In genomic region chr4:184097815-184098214, GRCh38 we compare ENCODE assay signal across 18 cellular contexts.
DNase-seq lines count a peak whose midpoint lies in the region; ATAC-seq lines count a peak whose summit lies in the region.
"Had no signal": no experiment of that assay in that cellular context is flagged by ENCODE, and none has a peak within 500 bp of the region (broad histone marks: within the 10 kb centered on the region; RNA-seq: fewer than 3 reads in every experiment).

No MANE protein-coding gene starts in this region.

- H3K27me3 Mint-ChIP-seq in activated CD4-positive, alpha-beta T cell treated with anti-CD3 and anti-CD28 coated beads for 36 hours, result peaks cover 15% of the 10 kb centered on the region
- peaks cover 7% of the 10 kb centered on the region in 2 donors for H3K27me3 Mint-ChIP-seq in natural killer cell treated with Interleukin-12 subunit alpha and Interleukin-12 subunit beta and Interleukin-15 and Interleukin-18, amount 100 ng/mL, for 72 hours

- no peak for ATAC-seq in activated CD4-positive, alpha-beta T cell treated with anti-CD3 and anti-CD28 coated beads for 36 hours
- no peak for ATAC-seq in natural killer cell treated with Interleukin-12 subunit alpha and Interleukin-12 subunit beta and Interleukin-15 and Interleukin-18, amount 100 ng/mL, for 72 hours
- ATAC-seq: HCT116 had no signal

- H3K9ac ChIP-seq in ES-I3 (ENCODE audit: low read depth, low read length), result peak overlapping the region; percentile 32; the same call in 1 of the 2 replicates
- H3K9ac ChIP-seq: BLaER1 treated with 17β-estradiol and CSF1 and Interleukin-3, amounts not matched to agents 10 nM and 100 nM had no signal

- H3K36me3 Mint-ChIP-seq in activated CD4-positive, alpha-beta T cell treated with anti-CD3 and anti-CD28 coated beads for 36 hours (ENCODE audit: low read depth), result no peaks in the 10 kb centered on the region
- H3K36me3 Mint-ChIP-seq in natural killer cell treated with Interleukin-12 subunit alpha and Interleukin-12 subunit beta and Interleukin-15 and Interleukin-18, amount 100 ng/mL, for 72 hours, result no peaks in the 10 kb centered on the region

- no peaks in the 10 kb centered on the region for H3K4me1 ChIP-seq in ES-I3 (ENCODE audit: insufficient read depth, low read length)

- peak overlapping the region; percentile 14 for H3K27ac ChIP-seq in angular gyrus (ENCODE audit: low read depth, low read length)
- H3K27ac ChIP-seq: BLaER1 treated with 17β-estradiol and CSF1 and Interleukin-3, amounts not matched to agents 10 nM and 100 nM had no signal

- H3K4me3 Mint-ChIP-seq in activated CD4-positive, alpha-beta T cell treated with anti-CD3 and anti-CD28 coated beads for 36 hours, result peak overlapping the region; percentile 58
- H3K4me3 Mint-ChIP-seq in natural killer cell treated with Interleukin-12 subunit alpha and Interleukin-12 subunit beta and Interleukin-15 and Interleukin-18, amount 100 ng/mL, for 72 hours, result peak overlapping the region; percentile 59

- H3K9me3 Mint-ChIP-seq in activated CD4-positive, alpha-beta T cell treated with anti-CD3 and anti-CD28 coated beads for 36 hours (ENCODE audit: low read depth), result no peaks in the 10 kb centered on the region
- no peaks in the 10 kb centered on the region for H3K9me3 Mint-ChIP-seq in natural killer cell treated with Interleukin-12 subunit alpha and Interleukin-12 subunit beta and Interleukin-15 and Interleukin-18, amount 100 ng/mL, for 72 hours

- peaks cover 3% of the 10 kb centered on the region for H3K4me1 Mint-ChIP-seq in activated CD4-positive, alpha-beta T cell treated with anti-CD3 and anti-CD28 coated beads for 36 hours
- H3K4me1 Mint-ChIP-seq in natural killer cell treated with Interleukin-12 subunit alpha and Interleukin-12 subunit beta and Interleukin-15 and Interleukin-18, amount 100 ng/mL, for 72 hours (ENCODE audit: low read depth in 2 of 2), result peaks cover 3 to 5% of the 10 kb centered on the region in 2 donors

- intact Hi-C loops in activated CD4-positive, alpha-beta T cell treated with anti-CD3 and anti-CD28 coated beads for 36 hours (cut with DNase I, micrococcal nuclease), result loop anchor here in 1 of 2 experiments (1.0 kb wide), 1 partner anchor 152 kb away; no protein-coding TSS in a partner anchor

- POLR2A ChIA-PET in activated CD4-positive, alpha-beta T cell treated with anti-CD3 and anti-CD28 coated beads for 36 hours (lab: Charles Lee), result no interaction called here

- no peaks in the 10 kb centered on the region for H3K36me3 ChIP-seq in ES-I3 (ENCODE audit: insufficient read depth, low read length)
- H3K36me3 ChIP-seq: BLaER1 treated with 17β-estradiol and CSF1 and Interleukin-3, amounts not matched to agents 10 nM and 100 nM had no signal

- CTCF ChIA-PET in activated CD4-positive, alpha-beta T cell treated with anti-CD3 and anti-CD28 coated beads for 36 hours (lab: Charles Lee), result interaction anchor here (0.6 to 4.1 kb wide), 5 partner anchors 14 to 521 kb away, joined by 3 to 22 read pairs (median 3); no protein-coding TSS in a partner anchor

- no peaks in the 10 kb centered on the region for H3K9me3 ChIP-seq in ES-I3 (ENCODE audit: control insufficient read depth, insufficient read depth, low read length)
- H3K9me3 ChIP-seq: BLaER1 treated with 17β-estradiol and CSF1 and Interleukin-3, amounts not matched to agents 10 nM and 100 nM had no signal

- no peak for DNase-seq in activated CD4-positive, alpha-beta T cell treated with anti-CD3 and anti-CD28 coated beads for 36 hours
- DNase-seq in activated CD4-positive, alpha-beta T cell treated with anti-CD3 and anti-CD28 coated beads for 1 hour, result no peak
- no peak for DNase-seq in natural killer cell treated with Interleukin-12 subunit alpha and Interleukin-12 subunit beta and Interleukin-15 and Interleukin-18, amount 100 ng/mL, for 72 hours (ENCODE audit: low spot score)
- DNase-seq in COR-L47 (lab: John Stamatoyannopoulos, UW) (no peak), kidney tubule cell (ENCODE audit: low spot score) (no peak), MV-4-11 (lab: John Stamatoyannopoulos, UW) (no peak)
- DNase-seq: 8988T, DMS153, EL, IMR-90, NCI-H1436, NCI-H2029 treated with DMSO at 0.1 percent for 48 hours, NCI-H510A treated with DMSO at 0.1 percent for 48 hours, SHP77 had no signal

- no peak overlapping the region for H3K27ac Mint-ChIP-seq in activated CD4-positive, alpha-beta T cell treated with anti-CD3 and anti-CD28 coated beads for 36 hours
- H3K27ac Mint-ChIP-seq in natural killer cell treated with Interleukin-12 subunit alpha and Interleukin-12 subunit beta and Interleukin-15 and Interleukin-18, amount 100 ng/mL, for 72 hours, result no peak overlapping the region
